In the genomic region with DNA sequence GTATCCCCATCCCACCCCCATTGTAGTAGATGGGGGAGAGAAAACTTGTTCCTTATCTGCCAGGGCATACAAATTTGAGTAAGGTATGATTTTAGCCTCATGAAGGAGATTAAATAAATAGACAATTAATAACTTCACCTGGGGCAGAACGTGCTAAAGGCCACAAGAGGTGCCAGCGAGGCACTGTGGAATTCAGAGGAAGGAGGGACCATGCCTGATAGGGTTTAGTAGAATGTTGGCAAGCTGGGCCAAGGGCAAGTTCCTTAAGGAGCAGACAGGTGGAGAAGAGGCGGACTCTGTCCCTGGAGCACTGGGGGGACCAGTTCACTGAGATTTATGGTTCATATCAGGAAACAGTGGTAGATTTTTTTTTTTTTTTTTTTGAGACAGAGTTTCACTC, we compare ENCODE assay signal across 10 cellular contexts. TPM values are rescaled to one million over a fixed set of nuclear protein-coding genes. Genes with fewer than 3 reads are reported as not detected.
DNase-seq lines count a peak whose midpoint lies in the region; ATAC-seq and TF ChIP-seq lines count a peak whose summit lies in the region.
"Had no signal": no experiment of that assay in that cellular context is flagged by ENCODE, and none has a peak within 500 bp of the region (broad histone marks: within the 10 kb centered on the region; RNA-seq: fewer than 3 reads in every experiment).

No MANE protein-coding gene starts in this region.

- H3K36me3 ChIP-seq in RWPE2 (ENCODE audit: low read depth) = peaks cover 95% of the 10 kb centered on the region

- H3K27ac ChIP-seq in AG04450 (ENCODE audit: low read depth, low read length) (no peak overlapping the region), RWPE2 (ENCODE audit: poor library complexity, severe bottlenecking) (peak overlapping the region; percentile 50)

- peaks cover 9% of the 10 kb centered on the region for H3K4me1 ChIP-seq in RWPE2 (ENCODE audit: insufficient read depth, poor library complexity, severe bottlenecking)

- ATAC-seq in RWPE2 (ENCODE audit: low read depth) = peak; percentile 62; the same call in 1 of the 3 replicates
- ATAC-seq in HG02759 (IDR thresholded peaks at IDR 0.05; ENCODE audit: unreplicated experiment) = no peak
- no peak for ATAC-seq in GM21786 (IDR thresholded peaks at IDR 0.05; ENCODE audit: unreplicated experiment)
- no peak for ATAC-seq in effector memory CD8-positive, alpha-beta T cell (replicated peaks)
- ATAC-seq: gastroesophageal sphincter, Right ventricle myocardium inferior had no signal

- no peaks in the 10 kb centered on the region for H3K9me3 ChIP-seq in AG04450 (ENCODE audit: control insufficient read depth, insufficient read depth, low read length)
- no peaks in the 10 kb centered on the region for H3K9me3 ChIP-seq in RWPE2 (ENCODE audit: severe bottlenecking)
- H3K9me3 ChIP-seq: gastroesophageal sphincter had no signal

- no peak for DNase-seq in AG04450 (ENCODE audit: low read depth, low spot score)
- no peak for DNase-seq in RWPE2 (ENCODE audit: low spot score)
- DNase-seq in fibroblast of mammary gland (ENCODE audit: low read depth) = no peak
- no peak for DNase-seq in activated effector memory CD4-positive, alpha-beta T cell treated with anti-CD3 and anti-CD28 coated beads, Interleukin-2, amount 50 U/mL, for 16 hours
- no peak for DNase-seq in effector memory CD8-positive, alpha-beta T cell

- TF ChIP-seq CTCF in AG04450 (IDR thresholded peaks at IDR 0.05; ENCODE audit: low read depth, low read length) = peak; percentile 24; the same call in 1 of the 2 replicates
- TF ChIP-seq CTCF in GM12873 (IDR thresholded peaks at IDR 0.05; ENCODE audit: insufficient read depth, low read depth, low read length, missing control alignments) = peak; percentile 44
- TF ChIP-seq CTCF in RWPE2 (IDR thresholded peaks at IDR 0.05; ENCODE audit: poor library complexity, severe bottlenecking) = peak; percentile 42
- TF ChIP-seq CTCF in fibroblast of mammary gland (conservative IDR thresholded peaks at IDR 0.05; ENCODE audit: control insufficient read depth, insufficient read depth, low read depth, low read length) = peak; percentile 25

- peak overlapping the region in 1 of 2 donors; percentile 52 for H3K27ac Mint-ChIP-seq in effector memory CD8-positive, alpha-beta T cell

- H3K9me3 Mint-ChIP-seq in effector memory CD8-positive, alpha-beta T cell = no peaks in the 10 kb centered on the region

- no peaks in the 10 kb centered on the region for H3K4me1 Mint-ChIP-seq in effector memory CD8-positive, alpha-beta T cell (ENCODE audit: low read depth in 2 of 2)

- no peaks in the 10 kb centered on the region for H3K27me3 Mint-ChIP-seq in effector memory CD8-positive, alpha-beta T cell

- H3K27me3 ChIP-seq in AG04450 (ENCODE audit: control insufficient read depth, insufficient read depth, low read length) (no peaks in the 10 kb centered on the region), RWPE2 (ENCODE audit: insufficient read depth, poor library complexity, severe bottlenecking) (no peaks in the 10 kb centered on the region)
- H3K27me3 ChIP-seq: gastroesophageal sphincter had no signal

- H3K4me3 ChIP-seq in AG04450 (ENCODE audit: low read depth, low read length) (no peak overlapping the region), RWPE2 (ENCODE audit: severe bottlenecking) (no peak overlapping the region), fibroblast of mammary gland (ENCODE audit: control insufficient read depth, low read depth, low read length) (no peak overlapping the region)
- H3K4me3 ChIP-seq: gastroesophageal sphincter had no signal

- CTCF ChIA-PET in AG04450 (lab: Charles Lee) = no interaction called here

- H3K4me3 Mint-ChIP-seq in effector memory CD8-positive, alpha-beta T cell = no peak overlapping the region

- H3K36me3 Mint-ChIP-seq in effector memory CD8-positive, alpha-beta T cell (ENCODE audit: insufficient read depth) = peaks cover 58% of the 10 kb centered on the region

- POLR2A ChIA-PET in AG04450 (lab: Yijun Ruan, JAX) = no interaction called here

RNA-seq across cellular contexts. Expression of a gene that starts 22.5 kb away (rescaled TPM):
- polyA plus RNA-seq in AG04450 (2011; rRNA removed) = 48.3 and 54.5 TPM in 2 replicates
- 32.8 and 38.2 TPM in 2 replicates for polyA minus RNA-seq in AG04450 (2011; rRNA and poly(A)+ RNA removed)

RNA-seq across cellular contexts. Expression of a gene that starts 41.5 kb away (rescaled TPM):
- polyA plus RNA-seq in AG04450 (2011; rRNA removed) = 641 and 956 TPM in 2 replicates
- polyA minus RNA-seq in AG04450 (2011; rRNA and poly(A)+ RNA removed) = 1,663 and 2,074 TPM in 2 replicates
